In genomic region chr4:129167640-129168260, GRCh38 we compare ENCODE assay signal across 17 cellular contexts.
A peak's percentile ranks its signal among the peaks of the same experiment; 100 is the strongest.
DNase-seq lines count a peak whose midpoint lies in the region; ATAC-seq, FAIRE-seq and TF ChIP-seq lines count a peak whose summit lies in the region.
"Had no signal": no experiment of that assay in that cellular context is flagged by ENCODE, and none has a peak within 500 bp of the region (broad histone marks: within the 10 kb centered on the region; RNA-seq: fewer than 3 reads in every experiment).

No MANE protein-coding gene starts in this region.

- H3K36me3 Mint-ChIP-seq in naive thymus-derived CD4-positive, alpha-beta T cell: no peaks in the 10 kb centered on the region

- no peak overlapping the region for H3K4me3 ChIP-seq in right atrium auricular region
- peak overlapping the region; percentile 19 for H3K4me3 ChIP-seq in epithelial cell of proximal tubule (ENCODE audit: low read depth, low read length)
- no peak overlapping the region for H3K4me3 ChIP-seq in HepG2 (replicated peaks in 1 of 3; ENCODE audit: insufficient read depth in 1 of 3, low read depth in 2 of 3, low read length in 3 of 3)
- no peak overlapping the region for H3K4me3 ChIP-seq in naive thymus-derived CD4-positive, alpha-beta T cell (ENCODE audit: low read length)

- H3K36me3 ChIP-seq in right atrium auricular region (no peaks in the 10 kb centered on the region), HepG2 (replicated peaks in 1 of 2; ENCODE audit: control insufficient read depth in 1 of 2, insufficient read depth in 2 of 2, low read length in 2 of 2) (no peaks in the 10 kb centered on the region)
- H3K36me3 ChIP-seq in naive thymus-derived CD4-positive, alpha-beta T cell (ENCODE audit: control insufficient read depth in 2 of 3, insufficient read depth in 3 of 3, low read length in 3 of 3): no peaks in the 10 kb centered on the region

- TF ChIP-seq RAD21 in HepG2 (CRISPR knock-in tag; IDR thresholded peaks at IDR 0.05): no peak

- no peak for ATAC-seq in left ventricle myocardium superior
- peak; percentile 92 for ATAC-seq in HepG2
- ATAC-seq in SK-N-SH treated with all-trans-retinoic acid at 6 μM for 48 hours: no peak
- no peak for ATAC-seq in naive thymus-derived CD4-positive, alpha-beta T cell

- H3K4me1 Mint-ChIP-seq in naive thymus-derived CD4-positive, alpha-beta T cell: no peaks in the 10 kb centered on the region

- no peak overlapping the region for H3K9ac ChIP-seq in HepG2 (ENCODE audit: insufficient read depth, low read depth, low read length)
- H3K9ac ChIP-seq: SK-N-SH had no signal

- H3K79me2 ChIP-seq in HepG2 (ENCODE audit: insufficient read depth, low read length): no peaks in the 10 kb centered on the region

- no peak overlapping the region for H2AFZ ChIP-seq in HepG2 (ENCODE audit: low read length)

- CTCF ChIA-PET in HepG2 (lab: Yijun Ruan, JAX; ENCODE audit: low intra/inter-chr PET ratio, low total read pairs): interaction anchor here (1.2 kb wide), 1 partner anchor 385 kb away, joined by 3 read pairs; no protein-coding TSS in a partner anchor
- CTCF ChIA-PET in naive thymus-derived CD4-positive, alpha-beta T cell (lab: Charles Lee): no interaction called here

- no peak for TF ChIP-seq EP300 in HepG2 (IDR thresholded peaks at IDR 0.05; ENCODE audit: low read depth in 2 of 2, low read length in 2 of 2)
- no peak for TF ChIP-seq EP300 in HepG2 (CRISPR knock-in tag; IDR thresholded peaks at IDR 0.05; ENCODE audit: borderline replicate concordance)

- peaks cover 26 to 36% (median 30%) of the 10 kb centered on the region in 5 donors for H3K27me3 Mint-ChIP-seq in naive thymus-derived CD4-positive, alpha-beta T cell

- POLR2A ChIA-PET in HepG2 (lab: Yijun Ruan, JAX): no interaction called here
- POLR2A ChIA-PET in naive thymus-derived CD4-positive, alpha-beta T cell (lab: Charles Lee): no interaction called here

- no TSS peak for BruUV-seq in HepG2 (replicated peaks; lab: Mats Ljungman, UMichigan)

- H3K9me3 ChIP-seq in right atrium auricular region (no peaks in the 10 kb centered on the region), HepG2 (ENCODE audit: low read length) (no peaks in the 10 kb centered on the region)
- H3K9me3 ChIP-seq in naive thymus-derived CD4-positive, alpha-beta T cell (ENCODE audit: control insufficient read depth in 2 of 3, low read length in 3 of 3): no peaks in the 10 kb centered on the region
- H3K9me3 ChIP-seq: SK-N-SH had no signal

- no peaks in the 10 kb centered on the region for H3K27me3 ChIP-seq in right atrium auricular region
- H3K27me3 ChIP-seq in HepG2 (ENCODE audit: control insufficient read depth in 1 of 2, insufficient read depth in 2 of 2, low read length in 2 of 2): peaks cover 0 to 2% of the 10 kb centered on the region in 2 experiments; a peak in 1 of 5 replicates
- H3K27me3 ChIP-seq in naive thymus-derived CD4-positive, alpha-beta T cell (ENCODE audit: control insufficient read depth in 2 of 2, insufficient read depth in 2 of 2, low read length in 2 of 2): no peaks in the 10 kb centered on the region

- H3K4me3 Mint-ChIP-seq in naive thymus-derived CD4-positive, alpha-beta T cell: no peak overlapping the region
- H3K4me3 Mint-ChIP-seq: HFFc6 had no signal

- H3K27ac Mint-ChIP-seq in naive thymus-derived CD4-positive, alpha-beta T cell: no peak overlapping the region
- H3K27ac Mint-ChIP-seq: HFFc6 had no signal

- no peak for TF ChIP-seq POLR2A in HepG2 (IDR thresholded peaks at IDR 0.05; ENCODE audit: insufficient read depth in 1 of 2, low read depth in 2 of 2, low read length in 2 of 2)

- H4K20me1 ChIP-seq in HepG2 (ENCODE audit: insufficient read depth, low read length): no peaks in the 10 kb centered on the region

- in situ Hi-C loops in HepG2 (cut with HindIII; ENCODE audit: extremely low pct_ligation_motif_present, low pct_unique_long_range_greater_than_20kb): no loop called here

- peak; percentile 46 for FAIRE-seq in HepG2 (lab: Jason Lieb, UNC)
- FAIRE-seq: A204.1, G401.6, islet of Langerhans had no signal

- H3K27ac ChIP-seq in right atrium auricular region: no peak overlapping the region
- no peak overlapping the region for H3K27ac ChIP-seq in HepG2 (ENCODE audit: extremely low read length, insufficient read depth, low read length)
- no peak overlapping the region for H3K27ac ChIP-seq in naive thymus-derived CD4-positive, alpha-beta T cell (ENCODE audit: low read depth, low read length)

- H3K9me3 Mint-ChIP-seq in naive thymus-derived CD4-positive, alpha-beta T cell: no peaks in the 10 kb centered on the region
- H3K9me3 Mint-ChIP-seq: HFFc6 had no signal

- 0 out of 2 replicates have a peak overlapping the region, but pooled peaks have one; percentile 1 for H3K4me2 ChIP-seq in HepG2 (ENCODE audit: low read depth, low read length)
- H3K4me2 ChIP-seq: SK-N-SH had no signal

- intact Hi-C loops in left ventricle myocardium superior (cut with micrococcal nuclease): no loop called here
- intact Hi-C loops in HepG2 (cut with micrococcal nuclease; ENCODE audit: unreplicated experiment): loop anchor here (1.0 kb wide), 2 partner anchors 124 to 385 kb away; no protein-coding TSS in a partner anchor
- intact Hi-C loops in naive thymus-derived CD4-positive, alpha-beta T cell (cut with micrococcal nuclease): no loop called here

- TF ChIP-seq CTCF in right atrium auricular region (IDR thresholded peaks at IDR 0.05) (peak in 1 of 2 donors; percentile 46), epithelial cell of proximal tubule (conservative IDR thresholded peaks at IDR 0.05; ENCODE audit: low read depth, low read length) (peak; percentile 54), HepG2 (CRISPR knock-in tag; IDR thresholded peaks at IDR 0.05) (peak; percentile 48)

- no peaks in the 10 kb centered on the region for H3K4me1 ChIP-seq in right atrium auricular region
- H3K4me1 ChIP-seq in HepG2 (ENCODE audit: insufficient read depth, low read length): no peaks in the 10 kb centered on the region
- no peaks in the 10 kb centered on the region for H3K4me1 ChIP-seq in naive thymus-derived CD4-positive, alpha-beta T cell (ENCODE audit: control insufficient read depth in 2 of 2, insufficient read depth in 2 of 2, low read length in 2 of 2)

- WGBS in HepG2 (ENCODE audit: low lambda C conversion rate): 22% methylated on average over 13 of the region's 13 CpGs

- DNase-seq in left ventricle myocardium superior: peak; percentile 18
- no peak for DNase-seq in right atrium auricular region (ENCODE audit: low spot score)
- no peak for DNase-seq in epithelial cell of proximal tubule (ENCODE audit: low read depth)
- peak; percentile 7 for DNase-seq in HepG2 (ENCODE audit: low spot score)
- no peak for DNase-seq in naive thymus-derived CD4-positive, alpha-beta T cell
- DNase-seq in NK-92 treated with Interleukin-12 subunit alpha and Interleukin-12 subunit beta, amount 100 ng/mL, for 24 hours (lab: John Stamatoyannopoulos, UW): no peak
- DNase-seq in activated T-cell treated with anti-CD3 and anti-CD28 coated beads for 4 hours: no peak
- DNase-seq: aorta, HFFc6, KG1, NCI-H1105 treated with DMSO at 0.1 percent for 48 hours, NCI-H345, SK-N-SH had no signal

TF ChIP-seq in HepG2, 621 proteins besides CTCF, POLR2A, EP300 and RAD21:
- TF ChIP-seq STAG1 (CRISPR knock-in tag; IDR thresholded peaks at IDR 0.05): peak; percentile 47
- no peak for TF ChIP-seq MAX (IDR thresholded peaks at IDR 0.05)

TF ChIP-seq in SK-N-SH treated with all-trans-retinoic acid at 6 μM for 48 hours, 23 proteins besides CTCF, POLR2A, EP300 and RAD21 (continues in another document):
- TF ChIP-seq ISL1 (CRISPR knock-in tag; IDR thresholded peaks at IDR 0.05) (no peak), SNAI2 (CRISPR knock-in tag; IDR thresholded peaks at IDR 0.05) (no peak), ZFP30 (CRISPR knock-in tag; IDR thresholded peaks at IDR 0.05) (no peak), BACH2 (CRISPR knock-in tag; IDR thresholded peaks at IDR 0.05; ENCODE audit: borderline replicate concordance) (no peak), ZNF8 (CRISPR knock-in tag; IDR thresholded peaks at IDR 0.05) (no peak), POU6F1 (CRISPR knock-in tag; IDR thresholded peaks at IDR 0.05; ENCODE audit: borderline replicate concordance, low read depth) (no peak), ARNTL (CRISPR knock-in tag; IDR thresholded peaks at IDR 0.05; ENCODE audit: borderline replicate concordance, low read depth) (no peak), PATZ1 (CRISPR knock-in tag; IDR thresholded peaks at IDR 0.05; ENCODE audit: borderline replicate concordance) (no peak), ESRRG (CRISPR knock-in tag; IDR thresholded peaks at IDR 0.05) (no peak), ZFP3 (CRISPR knock-in tag; IDR thresholded peaks at IDR 0.05) (no peak), RARB (CRISPR knock-in tag; IDR thresholded peaks at IDR 0.05) (no peak), GLIS3 (CRISPR knock-in tag; IDR thresholded peaks at IDR 0.05) (no peak)

Comparison
In these comparisons a context has a peak if more than half of its experiments do, and no peak if none do; other contexts are left out.
1. DNase-seq: peak in left ventricle myocardium superior (single experiment) and HepG2 (single experiment); none in right atrium auricular region (single experiment), epithelial cell of proximal tubule (single experiment), naive thymus-derived CD4-positive, alpha-beta T cell (0 of 9), NK-92 treated with Interleukin-12 subunit alpha and Interleukin-12 subunit beta, amount 100 ng/mL, for 24 hours (single experiment) and activated T-cell treated with anti-CD3 and anti-CD28 coated beads for 4 hours (single experiment).